Comparison of ENCODE assay signal across 10 cellular contexts in genomic region chr7:101681170-101682007, GRCh38. TPM values are rescaled to one million over a fixed set of nuclear protein-coding genes. Genes with fewer than 3 reads are reported as not detected.
A peak's percentile ranks its signal among the peaks of the same experiment; 100 is the strongest.
DNase-seq lines count a peak whose midpoint lies in the region; ATAC-seq and TF ChIP-seq lines count a peak whose summit lies in the region.
"Had no signal": no experiment of that assay in that cellular context is flagged by ENCODE, and none has a peak within 500 bp of the region (broad histone marks: within the 10 kb centered on the region; RNA-seq: fewer than 3 reads in every experiment).

No MANE protein-coding gene starts in this region.

- peaks cover 15% of the 10 kb centered on the region for H3K4me1 Mint-ChIP-seq in WTC11

- no peak for TF ChIP-seq CTCF in HEK293 (tag by site-specific recombination; IDR thresholded peaks at IDR 0.05)
- no peak for TF ChIP-seq CTCF in WTC11 (IDR thresholded peaks at IDR 0.05)

- H3K9me3 Mint-ChIP-seq in WTC11, result no peaks in the 10 kb centered on the region

- no peak overlapping the region for H3K4me3 Mint-ChIP-seq in WTC11

- no peaks in the 10 kb centered on the region for H3K4me1 ChIP-seq in HEK293 (ENCODE audit: control insufficient read depth, insufficient read depth, low read length)

- POLR2A ChIA-PET in HEK293 (lab: Yijun Ruan, JAX), result interaction anchor here (0.6 to 0.8 kb wide), 2 partner anchors 48 to 67 kb away, joined by 3 to 5 read pairs; no protein-coding TSS in a partner anchor
- POLR2A ChIA-PET in WTC11 (lab: Charles Lee), result interaction anchor here (0.6 kb wide), 1 partner anchor 287 kb away, joined by 3 read pairs; no protein-coding TSS in a partner anchor

- DNase-seq in WTC11 (ENCODE audit: low spot score) (no peak), hepatic stellate cell (ENCODE audit: low spot score) (peak; percentile 93), skeletal muscle cell (ENCODE audit: low read depth) (peak; percentile 64), NCI-H2107 (lab: John Stamatoyannopoulos, UW) (no peak)
- DNase-seq: glutamatergic neuron, T-helper 2 cell had no signal

- H3K27me3 Mint-ChIP-seq in WTC11 (ENCODE audit: low read depth), result no peaks in the 10 kb centered on the region

- ATAC-seq in WTC11 (peak; percentile 24; the same call in 1 of the 2 replicates), HG03095 (IDR thresholded peaks at IDR 0.05; ENCODE audit: unreplicated experiment) (no peak), HG03196 (IDR thresholded peaks at IDR 0.05; ENCODE audit: unreplicated experiment) (no peak), GM18867 (IDR thresholded peaks at IDR 0.05; ENCODE audit: unreplicated experiment) (no peak)

- no peak overlapping the region for H3K27ac ChIP-seq in HEK293 (ENCODE audit: extremely low read depth, low read depth, low read length)

- H3K4me3 ChIP-seq in HEK293 (ENCODE audit: low read depth, low read length), result no peak overlapping the region
- H3K4me3 ChIP-seq in skeletal muscle cell (ENCODE audit: low read depth, low read length), result no peak overlapping the region

- no peaks in the 10 kb centered on the region for H3K9me3 ChIP-seq in HEK293 (ENCODE audit: control insufficient read depth, insufficient read depth, low read depth, low read length)

- CTCF ChIA-PET in HEK293 (lab: Yijun Ruan, JAX) (interaction anchor here (0.5 to 2.2 kb wide), 8 partner anchors 10 to 131 kb away, joined by 3 to 7 read pairs (median 4); no protein-coding TSS in a partner anchor), WTC11 (lab: Charles Lee) (interaction anchor here (0.6 to 1.0 kb wide), 3 partner anchors 10 to 188 kb away, joined by 3 to 4 read pairs (median 3); no protein-coding TSS in a partner anchor)

- no peaks in the 10 kb centered on the region for H3K36me3 Mint-ChIP-seq in WTC11

- no peaks in the 10 kb centered on the region for H3K36me3 ChIP-seq in HEK293 (ENCODE audit: control insufficient read depth in 2 of 2, insufficient read depth in 1 of 2, low read length in 2 of 2)

- no peak overlapping the region for H3K27ac Mint-ChIP-seq in WTC11

TF ChIP-seq in HEK293, 187 proteins besides CTCF, POLR2A, EP300 and RAD21 (continues in another document):
- TF ChIP-seq ZNF621 (tag by site-specific recombination; IDR thresholded peaks at IDR 0.05) (no peak), ZBTB44 (tag by site-specific recombination; IDR thresholded peaks at IDR 0.05) (no peak), ZNF366 (tag by site-specific recombination; conservative IDR thresholded peaks at IDR 0.05) (peak; percentile 60; the same call in 1 of the 2 replicates), ZNF549 (tag by site-specific recombination; IDR thresholded peaks at IDR 0.05) (no peak), ZNF792 (tag by site-specific recombination; IDR thresholded peaks at IDR 0.05) (no peak), ZNF140 (tag by site-specific recombination; IDR thresholded peaks at IDR 0.05) (no peak), ZNF112 (tag by site-specific recombination; IDR thresholded peaks at IDR 0.05) (no peak), MZF1 (tag by site-specific recombination; IDR thresholded peaks at IDR 0.05; ENCODE audit: borderline replicate concordance) (no peak), ZNF362 (tag by site-specific recombination; IDR thresholded peaks at IDR 0.05) (no peak), ZNF529 (tag by site-specific recombination; IDR thresholded peaks at IDR 0.05; ENCODE audit: insufficient replicate concordance) (no peak), RBAK (tag by site-specific recombination; IDR thresholded peaks at IDR 0.05) (no peak), ZNF768 (tag by site-specific recombination; IDR thresholded peaks at IDR 0.05) (peak; percentile 97), ZNF843 (tag by site-specific recombination; IDR thresholded peaks at IDR 0.05) (no peak), ZNF626 (tag by site-specific recombination; IDR thresholded peaks at IDR 0.05) (no peak), GLIS1 (tag by site-specific recombination; IDR thresholded peaks at IDR 0.05) (no peak; the same call in 1 of the 2 replicates), ZNF701 (tag by site-specific recombination; IDR thresholded peaks at IDR 0.05) (no peak), YY1 (tag by site-specific recombination; IDR thresholded peaks at IDR 0.05) (no peak)

TF ChIP-seq in WTC11, 78 proteins besides CTCF, POLR2A, EP300 and RAD21:
- TF ChIP-seq GRHL2 (CRISPR knock-in tag; IDR thresholded peaks at IDR 0.05; ENCODE audit: insufficient replicate concordance, severe bottlenecking) (no peak), PRRX2 (CRISPR knock-in tag; IDR thresholded peaks at IDR 0.05) (no peak), HMGXB4 (CRISPR knock-in tag; IDR thresholded peaks at IDR 0.05) (no peak), PREB (CRISPR knock-in tag; IDR thresholded peaks at IDR 0.05; ENCODE audit: borderline replicate concordance) (no peak), TEAD1 (CRISPR knock-in tag; IDR thresholded peaks at IDR 0.05) (no peak), PRDM15 (CRISPR knock-in tag; IDR thresholded peaks at IDR 0.05) (no peak), USF2 (CRISPR knock-in tag; IDR thresholded peaks at IDR 0.05) (no peak), ZNF232 (CRISPR knock-in tag; IDR thresholded peaks at IDR 0.05) (no peak), ZNF138 (CRISPR knock-in tag; conservative IDR thresholded peaks at IDR 0.05) (no peak), MYBL2 (CRISPR knock-in tag; IDR thresholded peaks at IDR 0.05) (no peak), RELA (CRISPR knock-in tag; IDR thresholded peaks at IDR 0.05; ENCODE audit: borderline replicate concordance) (no peak), EMX1 (CRISPR knock-in tag; IDR thresholded peaks at IDR 0.05) (no peak), JUN (CRISPR knock-in tag; IDR thresholded peaks at IDR 0.05) (no peak)
TF ChIP-seq in WTC11: peak in this region for 0.

RNA-seq across cellular contexts. Expression of gene MYL10, which starts 52.3 kb away (rescaled TPM):
- total RNA-seq in WTC11 (2021), result not detected in 3 replicates

Comparison
In these comparisons a context has a peak if more than half of its experiments do, and no peak if none do; other contexts are left out.
1. DNase-seq: peak in hepatic stellate cell (single experiment) and skeletal muscle cell (single experiment); none in WTC11 (single experiment) and NCI-H2107 (single experiment).